19 cellular contexts compared by ENCODE assay signal in genomic region chr13:104086205-104086604, GRCh38.
"Had no signal": no experiment of that assay in that cellular context is flagged by ENCODE, and none has a peak within 500 bp of the region (broad histone marks: within the 10 kb centered on the region; RNA-seq: fewer than 3 reads in every experiment).

No MANE protein-coding gene starts in this region.

- H3K27ac ChIP-seq: epithelial cell of prostate, esophagus muscularis mucosa, neutrophil, psoas muscle, spleen, tibial artery, upper lobe of left lung, vagina had no signal

- H3K4me3 ChIP-seq: esophagus muscularis mucosa, lung, psoas muscle, spleen, tibial artery, upper lobe of left lung, vagina had no signal

- H3K4me1 ChIP-seq: esophagus muscularis mucosa, psoas muscle, spleen, tibial artery, upper lobe of left lung, vagina had no signal

- ATAC-seq: left colon; left ventricle myocardium superior; naive thymus-derived CD4-positive, alpha-beta T cell; psoas muscle; sciatic nerve; stimulated activated memory B cell treated with anti-CD40 and anti-IgM and Interleukin-4, amounts not matched to agents 10 μg/mL and 1 μg/mL and 100 μg/mL, for 72 hours had no signal

- DNase-seq: effector memory CD4-positive, alpha-beta T cell; left colon; left ventricle myocardium superior; mesendoderm; naive thymus-derived CD4-positive, alpha-beta T cell; psoas muscle; spleen; stimulated activated CD4-positive, alpha-beta T cell treated with anti-CD3 and anti-CD28 coated beads, Interleukin-15, amount 100 ng/mL, for 24 hours; stimulated activated CD4-positive, alpha-beta T cell treated with anti-CD3 and anti-CD28 coated beads, Interleukin-1b, Interleukin-23, amount 100 ng/mL, for 48 hours; stimulated activated CD4-positive, alpha-beta T cell treated with anti-CD3 and anti-CD28 coated beads, Interleukin-4, amount 100 ng/mL, for 24 hours; tibial artery; upper lobe of left lung had no signal

- H3K9me3 ChIP-seq: neutrophil, vagina had no signal

- H3K27me3 ChIP-seq: esophagus muscularis mucosa, neutrophil, spleen, tibial artery, upper lobe of left lung, vagina had no signal

- H3K36me3 ChIP-seq: esophagus muscularis mucosa, neutrophil, spleen, tibial artery, upper lobe of left lung, vagina had no signal
